In the genomic region with DNA sequence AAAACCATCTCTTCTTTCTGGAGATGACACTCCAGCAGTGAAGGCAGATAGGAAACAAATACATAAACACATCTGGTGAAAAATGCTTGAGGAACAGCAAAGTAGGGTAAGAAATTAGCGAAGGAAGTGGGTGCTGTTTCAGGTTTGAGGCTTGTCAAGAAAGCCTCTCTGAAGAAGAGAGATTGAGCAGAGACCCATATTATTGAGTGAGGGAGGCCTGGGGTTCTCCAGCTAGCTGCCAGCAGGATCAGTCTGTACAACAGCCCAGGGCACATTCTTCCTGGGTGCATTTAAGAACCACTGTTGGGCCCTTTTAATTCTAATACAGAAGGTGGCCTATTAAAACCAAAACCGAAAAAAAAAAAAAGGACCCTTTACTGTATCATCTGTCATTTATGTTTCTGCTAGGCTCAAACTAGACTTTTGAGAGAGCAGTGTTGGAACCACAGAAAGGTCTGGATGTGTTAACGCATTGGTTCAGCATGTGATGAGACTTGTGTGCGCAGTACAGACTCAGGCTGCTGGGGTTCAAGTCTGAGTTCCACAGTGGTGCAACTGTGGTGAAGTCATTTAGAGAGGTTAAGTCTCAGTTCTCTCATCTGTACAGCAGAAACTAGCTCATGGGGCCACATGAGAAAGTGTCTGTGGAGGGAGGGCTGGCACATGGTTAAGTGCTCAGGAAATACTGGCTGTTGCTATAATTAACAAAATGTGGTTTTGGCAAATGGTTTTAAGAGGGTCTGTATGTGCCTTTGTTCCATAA, we compare ENCODE assay signal across 8 cellular contexts. TPM values are rescaled to one million over a fixed set of nuclear protein-coding genes. Genes with fewer than 3 reads are reported as not detected.
DNase-seq lines count a peak whose midpoint lies in the region; ATAC-seq, FAIRE-seq and TF ChIP-seq lines count a peak whose summit lies in the region.

No MANE protein-coding gene starts in this region.

- no peaks in the 10 kb centered on the region for H3K36me3 ChIP-seq in KMS-11 (ENCODE audit: insufficient read depth)
- no peaks in the 10 kb centered on the region for H3K36me3 ChIP-seq in PC-9 (ENCODE audit: low read depth)

- CTCF ChIA-PET in PC-9 (lab: Charles Lee): no interaction called here

- H3K79me2 ChIP-seq in KMS-11 (ENCODE audit: insufficient read depth, low read depth): no peaks in the 10 kb centered on the region; the same call in 1 of the 2 replicates
- H3K79me2 ChIP-seq in PC-9 (ENCODE audit: low read depth): no peaks in the 10 kb centered on the region

- FAIRE-seq in GM12891 (lab: Jason Lieb, UNC): peak; percentile 98

- peaks cover 50% of the 10 kb centered on the region for H3K4me1 Mint-ChIP-seq in central memory CD8-positive, alpha-beta T cell
- peaks cover 5% of the 10 kb centered on the region for H3K4me1 Mint-ChIP-seq in endothelial cell (ENCODE audit: unreplicated experiment)

- H3K4me1 ChIP-seq in KMS-11 (ENCODE audit: low read depth, poor library complexity, severe bottlenecking) (peaks cover 93% of the 10 kb centered on the region), PC-9 (replicated peaks; ENCODE audit: insufficient read depth) (no peaks in the 10 kb centered on the region)

- peaks cover 2% of the 10 kb centered on the region for H3K36me3 Mint-ChIP-seq in central memory CD8-positive, alpha-beta T cell (ENCODE audit: insufficient read depth)
- peaks cover 11% of the 10 kb centered on the region for H3K36me3 Mint-ChIP-seq in endothelial cell (ENCODE audit: low read depth, unreplicated experiment)

- TF ChIP-seq POLR2A in GM12891 (IDR thresholded peaks at IDR 0.05; ENCODE audit: low read depth, low read length): no peak

- no peaks in the 10 kb centered on the region for H3K9me3 ChIP-seq in PC-9 (ENCODE audit: insufficient read depth, low read depth)

- H3K27ac ChIP-seq in KMS-11 (peak overlapping the region; percentile 55; the same call in 1 of the 2 replicates), PC-9 (no peak overlapping the region)

- peak overlapping the region; percentile 3 for H3K27ac Mint-ChIP-seq in central memory CD8-positive, alpha-beta T cell (ENCODE audit: low read depth)
- no peak overlapping the region for H3K27ac Mint-ChIP-seq in endothelial cell (ENCODE audit: unreplicated experiment)

- H3K4me3 ChIP-seq in KMS-11 (IDR thresholded peaks at IDR 0.05; ENCODE audit: insufficient read depth, low read depth, low read length) (no peak overlapping the region), PC-9 (no peak overlapping the region)

- H3F3A ChIP-seq in PC-9 (ENCODE audit: insufficient read depth, low read depth): no peaks in the 10 kb centered on the region

- intact Hi-C loops in PC-9 (cut with micrococcal nuclease; ENCODE audit: unreplicated experiment): no loop called here

- no peaks in the 10 kb centered on the region for H3K27me3 Mint-ChIP-seq in central memory CD8-positive, alpha-beta T cell
- no peaks in the 10 kb centered on the region for H3K27me3 Mint-ChIP-seq in endothelial cell (ENCODE audit: unreplicated experiment)

- no peak overlapping the region for H2AFZ ChIP-seq in KMS-11 (ENCODE audit: low read depth)
- no peak overlapping the region for H2AFZ ChIP-seq in PC-9

- H3K4me2 ChIP-seq in KMS-11 (peak overlapping the region; percentile 78), PC-9 (no peak overlapping the region)

- POLR2A ChIA-PET in PC-9 (lab: Charles Lee; ENCODE audit: unreplicated experiment): no interaction called here

- no peak overlapping the region for H3K9ac ChIP-seq in KMS-11

- H3K4me3 Mint-ChIP-seq in central memory CD8-positive, alpha-beta T cell: peak overlapping the region; percentile 32
- H3K4me3 Mint-ChIP-seq in endothelial cell (ENCODE audit: unreplicated experiment): no peak overlapping the region

- no peak for TF ChIP-seq CTCF in KMS-11 (conservative IDR thresholded peaks at IDR 0.05; ENCODE audit: low read depth, low read length)
- TF ChIP-seq CTCF in endothelial cell (IDR thresholded peaks at IDR 0.05; ENCODE audit: unreplicated experiment): no peak
- no peak for TF ChIP-seq CTCF in PC-9 (conservative IDR thresholded peaks at IDR 0.05)

- H4K20me1 ChIP-seq in KMS-11 (ENCODE audit: insufficient read depth): peaks cover 6% of the 10 kb centered on the region; the same call in 1 of the 2 replicates
- H4K20me1 ChIP-seq in PC-9 (ENCODE audit: insufficient read depth): no peaks in the 10 kb centered on the region

- no TSS peak for BruUV-seq in PC-9 (replicated peaks; lab: Mats Ljungman, UMichigan)

- H3K27me3 ChIP-seq in KMS-11 (ENCODE audit: insufficient read depth, low read depth): no peaks in the 10 kb centered on the region
- no peaks in the 10 kb centered on the region for H3K27me3 ChIP-seq in PC-9 (ENCODE audit: insufficient read depth, low read depth)

- no peaks in the 10 kb centered on the region for H3K9me2 ChIP-seq in PC-9 (ENCODE audit: insufficient read depth)

- no peaks in the 10 kb centered on the region for H3K9me3 Mint-ChIP-seq in central memory CD8-positive, alpha-beta T cell
- H3K9me3 Mint-ChIP-seq in endothelial cell (ENCODE audit: unreplicated experiment): no peaks in the 10 kb centered on the region

- peak; percentile 91 for ATAC-seq in GM21528 (IDR thresholded peaks at IDR 0.05; ENCODE audit: low FRiP score, unreplicated experiment)
- ATAC-seq in central memory CD8-positive, alpha-beta T cell (replicated peaks; ENCODE audit: extremely low read depth, poor library complexity, severe bottlenecking): peak; percentile 79

- DNase-seq in GM12891 (ENCODE audit: insufficient read length, low spot score): no peak
- peak in 1 of 2 donors; percentile 37 for DNase-seq in central memory CD8-positive, alpha-beta T cell (ENCODE audit: low spot score in 2 of 2)
- DNase-seq in NCI-H2081 treated with DMSO at 0.1 percent for 48 hours (lab: John Stamatoyannopoulos, UW): no peak
- DNase-seq in endothelial cell (ENCODE audit: low spot score): no peak
- DNase-seq in hippocampal formation (lab: John Stamatoyannopoulos, UW): no peak
- no peak for DNase-seq in PC-9

TF ChIP-seq in GM12891, 5 proteins besides CTCF, POLR2A, EP300 and RAD21:
- TF ChIP-seq POLR2AphosphoS5 (IDR thresholded peaks at IDR 0.05; ENCODE audit: low read depth, low read length): 0 out of 2 replicates have a peak, but pooled peaks have one; percentile 36
- TF ChIP-seq SPI1 (IDR thresholded peaks at IDR 0.05; ENCODE audit: low read depth, low read length): peak; percentile 70
- TF ChIP-seq PAX5 (IDR thresholded peaks at IDR 0.05; ENCODE audit: insufficient read depth, low read length, severe bottlenecking): peak; percentile 11
- TF ChIP-seq POU2F2 (IDR thresholded peaks at IDR 0.05; ENCODE audit: low read depth, low read length): 0 out of 2 replicates have a peak, but pooled peaks have one; percentile 63
- no peak for TF ChIP-seq TAF1 (IDR thresholded peaks at IDR 0.05; ENCODE audit: low read depth, low read length)

RNA-seq across cellular contexts. Expression of a gene that starts 28.9 kb away (rescaled TPM):
- polyA plus RNA-seq in GM12891 (2012; ENCODE audit: low read depth, missing spikeins): 27.6 TPM
- total RNA-seq in endothelial cell (ENCODE audit: unreplicated experiment) (124 TPM), PC-9 (2021) (33.5 and 37.7 TPM in 2 replicates)
